In genomic region chr22:17578129-17578754, GRCh38 we compare ENCODE assay signal across 13 cellular contexts. TPM values are rescaled to one million over a fixed set of nuclear protein-coding genes. Genes with fewer than 3 reads are reported as not detected.
DNase-seq lines count a peak whose midpoint lies in the region; ATAC-seq and TF ChIP-seq lines count a peak whose summit lies in the region.
"Had no signal": no experiment of that assay in that cellular context is flagged by ENCODE, and none has a peak within 500 bp of the region (broad histone marks: within the 10 kb centered on the region; RNA-seq: fewer than 3 reads in every experiment).

No MANE protein-coding gene starts in this region.

- H3K9ac ChIP-seq in endodermal cell (ENCODE audit: extremely low read depth, low read length, poor library complexity, severe bottlenecking): no peak overlapping the region
- no peak overlapping the region for H3K9ac ChIP-seq in H9 (ENCODE audit: extremely low read depth, insufficient read length, low read length)

- H4K8ac ChIP-seq in H9 (replicated peaks; ENCODE audit: insufficient read length, low read depth, low read length): no peak overlapping the region

- H3K9me3 Mint-ChIP-seq in endodermal cell (no peaks in the 10 kb centered on the region), H9 (no peaks in the 10 kb centered on the region)

- no peak overlapping the region for H3K56ac ChIP-seq in H9 (ENCODE audit: insufficient read length, low read depth, low read length)

- no peak overlapping the region for H2BK120ac ChIP-seq in H9 (ENCODE audit: low read depth, low read length, poor library complexity, severe bottlenecking)

- no peak overlapping the region for H3K18ac ChIP-seq in H9 (ENCODE audit: insufficient read length, low read depth, low read length)

- WGBS in endodermal cell (ENCODE audit: insufficient coverage in 1 of 2, insufficient read length in 1 of 2), 2 experiments: 93% methylated on average over 10 to 11 of the region's 11 CpGs
- WGBS in right lobe of liver (ENCODE audit: insufficient coverage, low coverage, low lambda C conversion rate, missing lambda C conversion rate): 56% methylated on average over 9 of the region's 11 CpGs
- WGBS in suprapubic skin: 77% methylated on average over 11 of the region's 11 CpGs
- WGBS in H9 (ENCODE audit: extremely low coverage, insufficient read length, low lambda C conversion rate): no CpG with 5 or more reads among the region's 11 CpGs

- peak overlapping the region; percentile 26 for H3K27ac Mint-ChIP-seq in endodermal cell
- peak overlapping the region in 1 of 3 experiments; percentile 75; a peak in 2 of 7 replicates for H3K27ac Mint-ChIP-seq in H9

- H4K5ac ChIP-seq in H9 (ENCODE audit: insufficient read length, low read depth, low read length): no peak overlapping the region

- H2BK20ac ChIP-seq in H9 (ENCODE audit: low read depth, low read length, poor library complexity, severe bottlenecking): no peak overlapping the region

- H3T11ph ChIP-seq in H9 (ENCODE audit: low read length): no peak overlapping the region

- no peak overlapping the region for H3K4ac ChIP-seq in H9 (ENCODE audit: low read depth, low read length)

- TF ChIP-seq POLR2A in right lobe of liver (IDR thresholded peaks at IDR 0.05) (no peak), suprapubic skin (IDR thresholded peaks at IDR 0.05) (no peak)

- peaks cover 35% of the 10 kb centered on the region for H3K4me1 Mint-ChIP-seq in endodermal cell
- H3K4me1 Mint-ChIP-seq in H9: peaks cover 17 to 18% of the 10 kb centered on the region in 2 experiments

- no peak overlapping the region for H4K91ac ChIP-seq in H9 (ENCODE audit: insufficient read length, low read depth, low read length)

- no peak overlapping the region for H2AFZ ChIP-seq in H9 (ENCODE audit: low read length)

- no peak overlapping the region for H2BK5ac ChIP-seq in H9 (ENCODE audit: insufficient read length, low read length)

- peak; percentile 52 to 65 (median 59) for ATAC-seq in right lobe of liver

- no peak for TF ChIP-seq EP300 in suprapubic skin (IDR thresholded peaks at IDR 0.05)

- H4K20me1 ChIP-seq in H9 (ENCODE audit: control insufficient read depth, insufficient read depth, insufficient read length): no peaks in the 10 kb centered on the region

- H2BK12ac ChIP-seq in H9 (ENCODE audit: insufficient read length, low read depth, low read length): no peak overlapping the region

- H3K27me3 Mint-ChIP-seq in endodermal cell (ENCODE audit: insufficient read depth) (no peaks in the 10 kb centered on the region), H9 (ENCODE audit: low read depth) (no peaks in the 10 kb centered on the region; the same call in none of the 2 replicates)

- peaks cover 10% of the 10 kb centered on the region for H3K36me3 Mint-ChIP-seq in endodermal cell (ENCODE audit: low read depth)
- peaks cover 0 to 2% (median 0%) of the 10 kb centered on the region in 3 experiments; a peak in 1 of 7 replicates for H3K36me3 Mint-ChIP-seq in H9 (ENCODE audit: insufficient read depth in 1 of 3, low read depth in 3 of 3)

- H2AK5ac ChIP-seq in H9 (ENCODE audit: insufficient read length, low read length): no peak overlapping the region

- H3K79me2 ChIP-seq in H9 (ENCODE audit: insufficient read depth, low read length): no peaks in the 10 kb centered on the region

- H3K23ac ChIP-seq in H9 (ENCODE audit: insufficient read length, low read depth, low read length): no peak overlapping the region

- no peak overlapping the region for H3K4me2 ChIP-seq in H9 (ENCODE audit: insufficient read depth, insufficient read length, low read length)

- H3K4me1 ChIP-seq in endodermal cell (ENCODE audit: control insufficient read depth, insufficient read depth, low read length): peaks cover 19% of the 10 kb centered on the region
- H3K4me1 ChIP-seq in right lobe of liver: peaks cover 0 to 37% (median 11%) of the 10 kb centered on the region in 4 donors
- peaks cover 25% of the 10 kb centered on the region for H3K4me1 ChIP-seq in suprapubic skin
- no peaks in the 10 kb centered on the region for H3K4me1 ChIP-seq in H9 (ENCODE audit: insufficient read depth, low read length)

- H3K79me1 ChIP-seq in H9 (ENCODE audit: insufficient read depth, low read depth, low read length, poor library complexity, severe bottlenecking): no peaks in the 10 kb centered on the region

- H3K36me3 ChIP-seq in endodermal cell (ENCODE audit: control insufficient read depth, insufficient read depth, low read length): no peaks in the 10 kb centered on the region
- H3K36me3 ChIP-seq in right lobe of liver: peaks cover 0 to 31% (median 11%) of the 10 kb centered on the region in 4 donors
- H3K36me3 ChIP-seq in suprapubic skin: no peaks in the 10 kb centered on the region
- H3K36me3 ChIP-seq: neutrophil had no signal

- DNase-seq in DMS79 treated with DMSO at 0.1 percent for 48 hours (lab: John Stamatoyannopoulos, UW) (peak; percentile 6), DMS79 (lab: John Stamatoyannopoulos, UW) (no peak), endodermal cell (no peak), right lobe of liver (peak; percentile 76 to 82 (median 80)), suprapubic skin (ENCODE audit: low spot score in 2 of 2) (peak in 1 of 2 donors; percentile 87), NCI-H510A (lab: John Stamatoyannopoulos, UW) (no peak), H9 (no peak)
- no peak for DNase-seq in activated CD4-positive, alpha-beta T cell treated with anti-CD3 and anti-CD28 coated beads for 1 hour
- DNase-seq: activated naive CD4-positive, alpha-beta T cell treated with anti-CD3 and anti-CD28 coated beads, Interleukin-2, amount 50 U/mL, for 16 hours had no signal

- H3K14ac ChIP-seq in H9 (ENCODE audit: insufficient read depth, low read length): no peak overlapping the region

- no peaks in the 10 kb centered on the region for H3K23me2 ChIP-seq in H9 (ENCODE audit: insufficient read length, low read depth, low read length, poor library complexity, severe bottlenecking)

- intact Hi-C loops in right lobe of liver (cut with DNase I): no loop called here

- no peak for TF ChIP-seq CTCF in endodermal cell (conservative IDR thresholded peaks at IDR 0.05)
- TF ChIP-seq CTCF in right lobe of liver (IDR thresholded peaks at IDR 0.05): no peak
- no peak for TF ChIP-seq CTCF in suprapubic skin (IDR thresholded peaks at IDR 0.05)
- TF ChIP-seq CTCF in H9 (conservative IDR thresholded peaks at IDR 0.05): no peak

- H3K4me3 Mint-ChIP-seq in endodermal cell: no peak overlapping the region
- H3K4me3 Mint-ChIP-seq in H9: no peak overlapping the region

- no peaks in the 10 kb centered on the region for H3K27me3 ChIP-seq in endodermal cell (ENCODE audit: control insufficient read depth, insufficient read depth, low read length, poor library complexity, severe bottlenecking)
- H3K27me3 ChIP-seq in right lobe of liver: no peaks in the 10 kb centered on the region
- no peaks in the 10 kb centered on the region for H3K27me3 ChIP-seq in suprapubic skin
- no peaks in the 10 kb centered on the region for H3K27me3 ChIP-seq in H9 (ENCODE audit: insufficient read depth, low read length)
- H3K27me3 ChIP-seq: neutrophil had no signal

- H3K4me3 ChIP-seq in endodermal cell (ENCODE audit: low read length): no peak overlapping the region
- H3K4me3 ChIP-seq in right lobe of liver: no peak overlapping the region
- H3K4me3 ChIP-seq in suprapubic skin: no peak overlapping the region

- H3K9me3 ChIP-seq in endodermal cell (ENCODE audit: control insufficient read depth, low read length) (no peaks in the 10 kb centered on the region), right lobe of liver (no peaks in the 10 kb centered on the region), suprapubic skin (no peaks in the 10 kb centered on the region), H9 (ENCODE audit: control insufficient read depth, low read depth, low read length) (no peaks in the 10 kb centered on the region)
- H3K9me3 ChIP-seq: neutrophil had no signal

- no peak overlapping the region for H3K27ac ChIP-seq in endodermal cell (ENCODE audit: low read depth, low read length)
- peak overlapping the region; percentile 18 to 89 (median 38) for H3K27ac ChIP-seq in right lobe of liver
- peak overlapping the region; percentile 57 for H3K27ac ChIP-seq in suprapubic skin
- no peak overlapping the region for H3K27ac ChIP-seq in H9 (ENCODE audit: insufficient read length, low read depth, low read length)
- H3K27ac ChIP-seq: 22Rv1, neutrophil had no signal

- H2BK15ac ChIP-seq in H9 (ENCODE audit: low read depth, low read length): no peak overlapping the region

RNA-seq across cellular contexts. Expression of gene SLC25A18, which starts 14.9 kb away (rescaled TPM):
- total RNA-seq in endodermal cell (10 to 100 TPM in 1 of 2 donors, 1 to 10 TPM in 1; 6.9 to 14.3 TPM), right lobe of liver (100 to 1,000 TPM in 1 of 6 experiments, 10 to 100 TPM in 5; 35.1 to 105 (median 45.6) TPM), suprapubic skin (1 to 10 TPM in 2 of 4 donors, under 1 TPM in 2; 0.26 to 3.1 (median 0.80) TPM), H9 (2021) (2.3 and 3.0 TPM in 2 replicates)
- polyA plus RNA-seq in endodermal cell (2013, experiment 1 of 2): 0.71 TPM
- polyA plus RNA-seq in endodermal cell (2013, experiment 2 of 2): 0.54 TPM
- total RNA-seq: glomerular endothelial cell, HT-29 had no signal

RNA-seq across cellular contexts. Expression of gene ATP6V1E1, which starts 50.3 kb away (rescaled TPM):
- 100 to 1,000 TPM; 129 to 144 TPM for total RNA-seq in endodermal cell
- polyA plus RNA-seq in endodermal cell (2013, experiment 1 of 2): 88.4 TPM
- polyA plus RNA-seq in endodermal cell (2013, experiment 2 of 2): 90.0 TPM
- 10 to 100 TPM; 30.8 to 87.3 (median 44.0) TPM for total RNA-seq in right lobe of liver
- 100 to 1,000 TPM; 106 to 128 (median 115) TPM for total RNA-seq in suprapubic skin
- total RNA-seq in H9 (2021): 89.2 and 90.0 TPM in 2 replicates

Comparison
In these comparisons a context has a peak if more than half of its experiments do, and no peak if none do; other contexts are left out.
1. DNase-seq: peak in DMS79 treated with DMSO at 0.1 percent for 48 hours (single experiment) and right lobe of liver (3 of 3); none in DMS79 (single experiment), endodermal cell (single experiment), activated CD4-positive, alpha-beta T cell treated with anti-CD3 and anti-CD28 coated beads for 1 hour (single experiment), NCI-H510A (single experiment) and H9 (single experiment).
2. H3K27ac ChIP-seq: peak in right lobe of liver (3 of 3) and suprapubic skin (single experiment); none in endodermal cell (single experiment) and H9 (single experiment).